Comparison of ENCODE assay signal across 18 cellular contexts in the genomic region with DNA sequence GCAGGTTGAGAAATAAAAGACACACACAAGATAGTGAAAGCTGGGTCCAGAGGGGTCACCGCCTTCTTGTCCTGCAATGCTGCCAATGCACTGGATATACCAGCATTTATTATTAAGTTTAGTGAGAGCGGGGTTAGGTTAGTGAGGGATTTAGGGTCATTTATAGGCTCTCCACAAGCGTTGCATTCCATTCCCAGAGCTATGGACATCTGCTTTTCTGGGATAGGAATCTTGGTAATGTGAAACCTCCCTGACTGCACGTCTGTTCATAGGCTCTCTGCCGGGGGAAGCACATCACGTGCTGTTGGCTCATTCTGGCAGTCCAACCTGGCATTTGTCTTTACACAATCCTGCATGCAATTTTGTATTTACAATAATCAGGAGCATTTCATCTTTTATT. TPM values are rescaled to one million over a fixed set of nuclear protein-coding genes. Genes with fewer than 3 reads are reported as not detected.
"Had no signal": no experiment of that assay in that cellular context is flagged by ENCODE, and none has a peak within 500 bp of the region (broad histone marks: within the 10 kb centered on the region; RNA-seq: fewer than 3 reads in every experiment).

No MANE protein-coding gene starts in this region.

RNA-seq across cellular contexts. Expression of a gene that starts 27.5 kb away (rescaled TPM):
- total RNA-seq: natural killer cell, occipital lobe, osteoblast, ovary, progenitor cell of endocrine pancreas, psoas muscle, right cardiac atrium, right lobe of liver, sigmoid colon, smooth muscle cell, spleen, suprapubic skin, transverse colon, upper lobe of right lung, urinary bladder, uterus had no signal
- polyA plus RNA-seq: neural cell, psoas muscle, right cardiac atrium, sigmoid colon, smooth muscle cell, spleen, urinary bladder had no signal

RNA-seq across cellular contexts. Expression of a gene that starts 52.7 kb away (rescaled TPM):
- total RNA-seq: natural killer cell, occipital lobe, osteoblast, ovary, progenitor cell of endocrine pancreas, psoas muscle, right cardiac atrium, right lobe of liver, sigmoid colon, smooth muscle cell, spleen, suprapubic skin, testis, transverse colon, upper lobe of right lung, urinary bladder, uterus had no signal
- polyA plus RNA-seq: neural cell, ovary, psoas muscle, right cardiac atrium, sigmoid colon, smooth muscle cell, spleen, urinary bladder had no signal
